Comparison of ENCODE assay signal across 2 cellular contexts in the genomic region with DNA sequence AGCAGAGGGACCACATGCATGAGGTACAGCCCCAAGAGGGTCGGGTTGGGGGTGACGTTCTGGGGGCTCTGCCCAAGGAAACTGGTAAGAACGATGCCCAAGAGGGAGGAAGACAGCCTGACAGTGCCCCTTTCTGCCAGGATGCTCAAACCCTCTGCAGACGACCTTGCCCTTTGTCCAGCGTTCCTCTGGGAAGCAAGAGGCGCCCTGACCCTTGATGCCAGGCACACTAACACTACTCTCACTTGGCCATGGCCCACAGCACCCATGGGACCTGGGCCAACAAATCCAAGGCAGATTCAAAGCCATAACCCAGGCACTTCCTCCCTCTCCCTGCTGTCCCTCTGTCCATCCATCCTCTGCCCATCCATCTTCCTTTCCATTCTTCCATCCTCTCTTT.
TF ChIP-seq lines count a peak whose summit lies in the region.

No MANE protein-coding gene starts in this region.

TF ChIP-seq in liver, 16 proteins besides CTCF, POLR2A, EP300 and RAD21:
- TF ChIP-seq HNF4A (conservative IDR thresholded peaks at IDR 0.05): peak; percentile 37 to 70
- no peak for TF ChIP-seq HNF4G (IDR thresholded peaks at IDR 0.05)
- no peak for TF ChIP-seq SP1 (IDR thresholded peaks at IDR 0.05)
- no peak for TF ChIP-seq EGR1 (IDR thresholded peaks at IDR 0.05; ENCODE audit: low read depth in 2 of 2)

TF ChIP-seq in HepG2, 621 proteins besides CTCF, POLR2A, EP300 and RAD21:
- TF ChIP-seq HNRNPH1 (optimal IDR thresholded peaks at IDR 0.05; ENCODE audit: low read depth, low read length) (no peak), SALL1 (CRISPR knock-in tag; IDR thresholded peaks at IDR 0.05) (no peak), ZNF468 (CRISPR knock-in tag; IDR thresholded peaks at IDR 0.05) (no peak), NR3C1 (CRISPR knock-in tag; IDR thresholded peaks at IDR 0.05) (no peak), ZNF354B (CRISPR knock-in tag; IDR thresholded peaks at IDR 0.05) (no peak), ZNF878 (CRISPR knock-in tag; IDR thresholded peaks at IDR 0.05) (no peak)
- TF ChIP-seq, protein P1, sequence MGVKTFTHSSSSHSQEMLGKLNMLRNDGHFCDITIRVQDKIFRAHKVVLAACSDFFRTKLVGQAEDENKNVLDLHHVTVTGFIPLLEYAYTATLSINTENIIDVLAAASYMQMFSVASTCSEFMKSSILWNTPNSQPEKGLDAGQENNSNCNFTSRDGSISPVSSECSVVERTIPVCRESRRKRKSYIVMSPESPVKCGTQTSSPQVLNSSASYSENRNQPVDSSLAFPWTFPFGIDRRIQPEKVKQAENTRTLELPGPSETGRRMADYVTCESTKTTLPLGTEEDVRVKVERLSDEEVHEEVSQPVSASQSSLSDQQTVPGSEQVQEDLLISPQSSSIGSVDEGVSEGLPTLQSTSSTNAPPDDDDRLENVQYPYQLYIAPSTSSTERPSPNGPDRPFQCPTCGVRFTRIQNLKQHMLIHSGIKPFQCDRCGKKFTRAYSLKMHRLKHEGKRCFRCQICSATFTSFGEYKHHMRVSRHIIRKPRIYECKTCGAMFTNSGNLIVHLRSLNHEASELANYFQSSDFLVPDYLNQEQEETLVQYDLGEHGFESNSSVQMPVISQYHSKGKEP (CRISPR knock-in tag; IDR thresholded peaks at IDR 0.05): no peak
